ENCODE assay signal across 8 cellular contexts in genomic region chr22:21652547-21653545, GRCh38. TPM values are rescaled to one million over a fixed set of nuclear protein-coding genes. Genes with fewer than 3 reads are reported as not detected.
DNase-seq lines count a peak whose midpoint lies in the region; ATAC-seq and TF ChIP-seq lines count a peak whose summit lies in the region.

No MANE protein-coding gene starts in this region.

- no peak for DNase-seq in fibroblast of pulmonary artery (ENCODE audit: low read depth)
- DNase-seq in GM19238 (ENCODE audit: insufficient read length, low spot score) = no peak
- DNase-seq in NCI-H187 treated with DMSO at 0.1 percent for 48 hours (lab: John Stamatoyannopoulos, UW) = no peak
- no peak for DNase-seq in SHP77 (lab: John Stamatoyannopoulos, UW)

- H3K4me3 ChIP-seq in OCI-LY1 (ENCODE audit: low read depth, low read length, poor library complexity, severe bottlenecking) (peak overlapping the region; percentile 77), fibroblast of pulmonary artery (replicated peaks; ENCODE audit: low read depth, low read length) (peak overlapping the region; percentile 73), skeletal muscle tissue (ENCODE audit: low read length in 3 of 3) (peak overlapping the region; percentile 69 to 76 (median 72))

- ATAC-seq in GM19023 (IDR thresholded peaks at IDR 0.05; ENCODE audit: unreplicated experiment) (peak; percentile 3), HG02798 (IDR thresholded peaks at IDR 0.05; ENCODE audit: poor library complexity, unreplicated experiment) (no peak)

- H3K9ac ChIP-seq in OCI-LY1 (ENCODE audit: low read length) = peak overlapping the region; percentile 77
- peak overlapping the region; percentile 12 to 79 (median 70) for H3K9ac ChIP-seq in skeletal muscle tissue (ENCODE audit: low read depth in 1 of 3, low read length in 3 of 3)

- TF ChIP-seq CTCF in OCI-LY1 (IDR thresholded peaks at IDR 0.05; ENCODE audit: low read length) (peak; percentile 41; the same call in 1 of the 2 replicates), fibroblast of pulmonary artery (IDR thresholded peaks at IDR 0.05; ENCODE audit: low read length, missing control alignments) (no peak)

- peaks cover 21% of the 10 kb centered on the region; the same call in 1 of the 2 replicates for H3K36me3 ChIP-seq in OCI-LY1 (ENCODE audit: insufficient read depth, low read length)
- no peaks in the 10 kb centered on the region for H3K36me3 ChIP-seq in skeletal muscle tissue (ENCODE audit: control insufficient read depth in 3 of 3, insufficient read depth in 3 of 3, low read length in 3 of 3)

- no peaks in the 10 kb centered on the region for H3F3A ChIP-seq in OCI-LY1 (ENCODE audit: insufficient read depth, low read length)

- no peaks in the 10 kb centered on the region for H4K20me1 ChIP-seq in OCI-LY1 (ENCODE audit: insufficient read depth, low read length)

- H3K27me3 ChIP-seq in OCI-LY1 (ENCODE audit: insufficient read depth, low read length) (no peaks in the 10 kb centered on the region), skeletal muscle tissue (ENCODE audit: control insufficient read depth in 3 of 3, insufficient read depth in 3 of 3, low read length in 3 of 3) (peaks cover 3 to 20% (median 10%) of the 10 kb centered on the region in 3 donors)

- no peaks in the 10 kb centered on the region for H3K9me2 ChIP-seq in OCI-LY1 (ENCODE audit: low read depth, low read length)

- H3K4me1 ChIP-seq in OCI-LY1 (ENCODE audit: insufficient read depth, low read length, severe bottlenecking) = peaks cover 32% of the 10 kb centered on the region
- peaks cover 8 to 18% (median 11%) of the 10 kb centered on the region in 3 donors for H3K4me1 ChIP-seq in skeletal muscle tissue (ENCODE audit: control insufficient read depth in 3 of 3, insufficient read depth in 3 of 3, low read length in 3 of 3)

- H2AFZ ChIP-seq in OCI-LY1 (ENCODE audit: low read length) = no peak overlapping the region

- peak overlapping the region; percentile 35 for H3K27ac ChIP-seq in OCI-LY1 (ENCODE audit: low read depth, low read length, poor library complexity, severe bottlenecking)
- no peak overlapping the region for H3K27ac ChIP-seq in skeletal muscle tissue (ENCODE audit: low read depth, low read length)

- H3K79me2 ChIP-seq in OCI-LY1 (ENCODE audit: insufficient read depth, low read length) = no peaks in the 10 kb centered on the region

- H3K4me2 ChIP-seq in OCI-LY1 (ENCODE audit: low read length) = peak overlapping the region; percentile 88

- H3K9me3 ChIP-seq in OCI-LY1 (ENCODE audit: low read length) (no peaks in the 10 kb centered on the region), skeletal muscle tissue (ENCODE audit: control insufficient read depth in 3 of 3, low read length in 3 of 3) (no peaks in the 10 kb centered on the region)

RNA-seq across cellular contexts. Expression of gene SDF2L1, which starts 10.7 kb away (rescaled TPM):
- total RNA-seq in skeletal muscle tissue = 4.2 TPM

RNA-seq across cellular contexts. Expression of gene PPIL2, which starts 13.0 kb away (rescaled TPM):
- 17.7 TPM for total RNA-seq in skeletal muscle tissue

RNA-seq across cellular contexts. Expression of gene CCDC116, which starts 20.3 kb away (rescaled TPM):
- total RNA-seq in skeletal muscle tissue = not detected

RNA-seq across cellular contexts. Expression of gene YDJC, which starts 23.0 kb away (rescaled TPM):
- 1.0 TPM for total RNA-seq in skeletal muscle tissue
